Comparison of ENCODE assay signal across 1 cellular context in the genomic region with DNA sequence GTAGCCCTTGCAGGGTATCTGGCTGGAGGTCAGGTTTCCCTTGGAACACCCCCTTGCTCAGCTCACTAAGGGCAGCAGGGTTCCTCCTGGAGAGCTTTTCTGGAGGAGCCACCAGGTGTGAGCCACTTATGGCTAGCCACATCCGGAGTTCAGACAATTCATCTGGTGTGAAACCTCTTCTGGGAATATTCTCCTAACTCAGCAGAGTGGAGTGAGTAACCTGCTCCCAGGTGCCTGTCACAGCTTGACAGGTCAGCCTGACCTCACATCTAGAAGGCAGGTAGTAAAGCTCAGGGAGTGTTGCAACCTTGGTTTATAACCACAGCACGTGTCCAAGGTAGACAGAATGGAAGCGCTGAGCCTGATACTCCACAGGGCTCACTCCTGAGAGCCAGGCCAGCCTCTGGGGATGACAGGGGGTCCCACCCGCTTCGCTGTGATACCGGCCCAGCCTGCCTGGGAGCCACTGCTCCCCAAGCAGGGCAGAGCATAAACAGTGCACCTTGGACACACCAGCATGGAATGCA.
A peak's percentile ranks its signal among the peaks of the same experiment; 100 is the strongest.
TF ChIP-seq lines count a peak whose summit lies in the region.

No MANE protein-coding gene starts in this region.

TF ChIP-seq in Ishikawa, 13 proteins besides CTCF, POLR2A, EP300 and RAD21 (continued from another document):
- TF ChIP-seq MAX (IDR thresholded peaks at IDR 0.05) (peak; percentile 97), CEBPB (IDR thresholded peaks at IDR 0.05) (peak; percentile 99), EGR1 (IDR thresholded peaks at IDR 0.05) (peak; percentile 20; the same call in 1 of the 2 replicates), FOXM1 (IDR thresholded peaks at IDR 0.05; ENCODE audit: borderline replicate concordance, low read depth) (peak; percentile 99)
